3 cellular contexts compared by ENCODE assay signal in the genomic region with DNA sequence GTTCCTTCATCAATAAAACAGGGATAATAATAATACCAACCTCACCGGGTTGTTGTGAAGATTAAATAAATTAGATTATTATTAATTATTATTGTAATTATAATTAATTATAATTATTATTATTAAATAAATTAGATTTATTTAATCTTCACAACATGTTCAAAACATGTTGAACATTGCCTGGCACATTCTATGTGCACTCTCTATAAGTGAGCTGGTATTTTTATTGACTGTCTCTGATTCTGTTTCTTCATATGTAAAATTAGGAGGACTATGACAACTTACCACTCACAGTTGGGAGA.
TF ChIP-seq lines count a peak whose summit lies in the region.

No MANE protein-coding gene starts in this region.

TF ChIP-seq in WTC11, 78 proteins besides CTCF, POLR2A, EP300 and RAD21:
- TF ChIP-seq HMGA2 (CRISPR knock-in tag; IDR thresholded peaks at IDR 0.05) (peak; percentile 97), FOXK1 (CRISPR knock-in tag; IDR thresholded peaks at IDR 0.05) (no peak), OVOL2 (CRISPR knock-in tag; IDR thresholded peaks at IDR 0.05; ENCODE audit: borderline replicate concordance) (no peak), ELF4 (CRISPR knock-in tag; IDR thresholded peaks at IDR 0.05; ENCODE audit: low read depth) (no peak), NR3C1 (CRISPR knock-in tag; conservative IDR thresholded peaks at IDR 0.05; ENCODE audit: low read depth) (no peak), ZNF416 (CRISPR knock-in tag; IDR thresholded peaks at IDR 0.05) (no peak)
- TF ChIP-seq, protein P1, sequence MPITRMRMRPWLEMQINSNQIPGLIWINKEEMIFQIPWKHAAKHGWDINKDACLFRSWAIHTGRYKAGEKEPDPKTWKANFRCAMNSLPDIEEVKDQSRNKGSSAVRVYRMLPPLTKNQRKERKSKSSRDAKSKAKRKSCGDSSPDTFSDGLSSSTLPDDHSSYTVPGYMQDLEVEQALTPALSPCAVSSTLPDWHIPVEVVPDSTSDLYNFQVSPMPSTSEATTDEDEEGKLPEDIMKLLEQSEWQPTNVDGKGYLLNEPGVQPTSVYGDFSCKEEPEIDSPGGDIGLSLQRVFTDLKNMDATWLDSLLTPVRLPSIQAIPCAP (CRISPR knock-in tag; IDR thresholded peaks at IDR 0.05), result no peak
- TF ChIP-seq, protein P2, sequence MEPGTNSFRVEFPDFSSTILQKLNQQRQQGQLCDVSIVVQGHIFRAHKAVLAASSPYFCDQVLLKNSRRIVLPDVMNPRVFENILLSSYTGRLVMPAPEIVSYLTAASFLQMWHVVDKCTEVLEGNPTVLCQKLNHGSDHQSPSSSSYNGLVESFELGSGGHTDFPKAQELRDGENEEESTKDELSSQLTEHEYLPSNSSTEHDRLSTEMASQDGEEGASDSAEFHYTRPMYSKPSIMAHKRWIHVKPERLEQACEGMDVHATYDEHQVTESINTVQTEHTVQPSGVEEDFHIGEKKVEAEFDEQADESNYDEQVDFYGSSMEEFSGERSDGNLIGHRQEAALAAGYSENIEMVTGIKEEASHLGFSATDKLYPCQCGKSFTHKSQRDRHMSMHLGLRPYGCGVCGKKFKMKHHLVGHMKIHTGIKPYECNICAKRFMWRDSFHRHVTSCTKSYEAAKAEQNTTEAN (CRISPR knock-in tag; IDR thresholded peaks at IDR 0.05), result no peak
- TF ChIP-seq, protein P3, sequence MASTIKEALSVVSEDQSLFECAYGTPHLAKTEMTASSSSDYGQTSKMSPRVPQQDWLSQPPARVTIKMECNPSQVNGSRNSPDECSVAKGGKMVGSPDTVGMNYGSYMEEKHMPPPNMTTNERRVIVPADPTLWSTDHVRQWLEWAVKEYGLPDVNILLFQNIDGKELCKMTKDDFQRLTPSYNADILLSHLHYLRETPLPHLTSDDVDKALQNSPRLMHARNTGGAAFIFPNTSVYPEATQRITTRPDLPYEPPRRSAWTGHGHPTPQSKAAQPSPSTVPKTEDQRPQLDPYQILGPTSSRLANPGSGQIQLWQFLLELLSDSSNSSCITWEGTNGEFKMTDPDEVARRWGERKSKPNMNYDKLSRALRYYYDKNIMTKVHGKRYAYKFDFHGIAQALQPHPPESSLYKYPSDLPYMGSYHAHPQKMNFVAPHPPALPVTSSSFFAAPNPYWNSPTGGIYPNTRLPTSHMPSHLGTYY (CRISPR knock-in tag; IDR thresholded peaks at IDR 0.05), result no peak

TF ChIP-seq in HepG2, 621 proteins besides CTCF, POLR2A, EP300 and RAD21:
- TF ChIP-seq ONECUT2 (CRISPR knock-in tag; IDR thresholded peaks at IDR 0.05) (no peak), ZNF24 (IDR thresholded peaks at IDR 0.05) (no peak), KLF16 (CRISPR knock-in tag; IDR thresholded peaks at IDR 0.05) (no peak), HMG20B (CRISPR knock-in tag; conservative IDR thresholded peaks at IDR 0.05) (no peak), MYC (CRISPR knock-in tag; IDR thresholded peaks at IDR 0.05; ENCODE audit: borderline replicate concordance) (no peak), HDAC1 (CRISPR knock-in tag; IDR thresholded peaks at IDR 0.05) (no peak), ZNF101 (CRISPR knock-in tag; IDR thresholded peaks at IDR 0.05; ENCODE audit: borderline replicate concordance, low read depth) (no peak)
- TF ChIP-seq, protein P4, sequence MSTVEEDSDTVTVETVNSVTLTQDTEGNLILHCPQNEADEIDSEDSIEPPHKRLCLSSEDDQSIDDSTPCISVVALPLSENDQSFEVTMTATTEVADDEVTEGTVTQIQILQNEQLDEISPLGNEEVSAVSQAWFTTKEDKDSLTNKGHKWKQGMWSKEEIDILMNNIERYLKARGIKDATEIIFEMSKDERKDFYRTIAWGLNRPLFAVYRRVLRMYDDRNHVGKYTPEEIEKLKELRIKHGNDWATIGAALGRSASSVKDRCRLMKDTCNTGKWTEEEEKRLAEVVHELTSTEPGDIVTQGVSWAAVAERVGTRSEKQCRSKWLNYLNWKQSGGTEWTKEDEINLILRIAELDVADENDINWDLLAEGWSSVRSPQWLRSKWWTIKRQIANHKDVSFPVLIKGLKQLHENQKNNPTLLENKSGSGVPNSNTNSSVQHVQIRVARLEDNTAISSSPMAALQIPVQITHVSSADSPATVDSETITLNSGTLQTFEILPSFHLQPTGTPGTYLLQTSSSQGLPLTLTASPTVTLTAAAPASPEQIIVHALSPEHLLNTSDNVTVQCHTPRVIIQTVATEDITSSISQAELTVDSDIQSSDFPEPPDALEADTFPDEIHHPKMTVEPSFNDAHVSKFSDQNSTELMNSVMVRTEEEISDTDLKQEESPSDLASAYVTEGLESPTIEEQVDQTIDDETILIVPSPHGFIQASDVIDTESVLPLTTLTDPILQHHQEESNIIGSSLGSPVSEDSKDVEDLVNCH (CRISPR knock-in tag; IDR thresholded peaks at IDR 0.05), result no peak
- TF ChIP-seq, protein P1 (CRISPR knock-in tag; IDR thresholded peaks at IDR 0.05; ENCODE audit: low read depth), result no peak

TF ChIP-seq in liver, 16 proteins besides CTCF, POLR2A, EP300 and RAD21:
- TF ChIP-seq, protein P5, sequence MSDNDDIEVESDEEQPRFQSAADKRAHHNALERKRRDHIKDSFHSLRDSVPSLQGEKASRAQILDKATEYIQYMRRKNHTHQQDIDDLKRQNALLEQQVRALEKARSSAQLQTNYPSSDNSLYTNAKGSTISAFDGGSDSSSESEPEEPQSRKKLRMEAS (IDR thresholded peaks at IDR 0.05), result no peak
- no peak for TF ChIP-seq HNF4G (IDR thresholded peaks at IDR 0.05)
- no peak for TF ChIP-seq NR2F2 (IDR thresholded peaks at IDR 0.05)
- no peak for TF ChIP-seq YY1 (IDR thresholded peaks at IDR 0.05)
- no peak for TF ChIP-seq EGR1 (IDR thresholded peaks at IDR 0.05; ENCODE audit: low read depth in 2 of 2)
- TF ChIP-seq, protein P6, sequence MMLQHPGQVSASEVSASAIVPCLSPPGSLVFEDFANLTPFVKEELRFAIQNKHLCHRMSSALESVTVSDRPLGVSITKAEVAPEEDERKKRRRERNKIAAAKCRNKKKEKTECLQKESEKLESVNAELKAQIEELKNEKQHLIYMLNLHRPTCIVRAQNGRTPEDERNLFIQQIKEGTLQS (IDR thresholded peaks at IDR 0.05), result no peak
- TF ChIP-seq SP1 (IDR thresholded peaks at IDR 0.05), result no peak
- no peak for TF ChIP-seq TAF1 (conservative IDR thresholded peaks at IDR 0.05)
- no peak for TF ChIP-seq RXRA (IDR thresholded peaks at IDR 0.05)
- no peak for TF ChIP-seq HNF4A (conservative IDR thresholded peaks at IDR 0.05)
- no peak for TF ChIP-seq JUND (IDR thresholded peaks at IDR 0.05)
- no peak for TF ChIP-seq GABPA (IDR thresholded peaks at IDR 0.05 in 1 of 2, conservative IDR thresholded peaks at IDR 0.05 in 1 of 2)
- no peak for TF ChIP-seq FOXA2 (IDR thresholded peaks at IDR 0.05)
